In genomic region chr2:119823734-119824334, GRCh38 we compare ENCODE assay signal across 8 cellular contexts.
DNase-seq lines count a peak whose midpoint lies in the region; ATAC-seq and TF ChIP-seq lines count a peak whose summit lies in the region.

No MANE protein-coding gene starts in this region.

- H3K14ac ChIP-seq in mesenchymal stem cell (ENCODE audit: low read length in 2 of 2) = no peak overlapping the region

- no peak overlapping the region for H2BK120ac ChIP-seq in mesenchymal stem cell (ENCODE audit: low read depth, low read length)

- no peak overlapping the region for H2AFZ ChIP-seq in mesenchymal stem cell (ENCODE audit: low read depth, low read length)

- no peak overlapping the region for H4K91ac ChIP-seq in mesenchymal stem cell (ENCODE audit: low read length)

- no peak overlapping the region for H3K18ac ChIP-seq in mesenchymal stem cell (ENCODE audit: low read depth in 1 of 2, low read length in 2 of 2)

- H3K4me3 ChIP-seq in H7 (ENCODE audit: insufficient read depth, low read depth, low read length) (no peak overlapping the region), coronary artery (no peak overlapping the region), mesenchymal stem cell (ENCODE audit: insufficient read depth in 1 of 2, low read depth in 1 of 2, low read length in 2 of 2) (no peak overlapping the region)

- 53% methylated on average over 6 of the region's 7 CpGs for WGBS in mesenchymal stem cell

- no peak overlapping the region for H3K27ac ChIP-seq in coronary artery
- no peak overlapping the region for H3K27ac ChIP-seq in mesenchymal stem cell (ENCODE audit: low read length, poor library complexity, severe bottlenecking)

- TF ChIP-seq CTCF in Calu3 (IDR thresholded peaks at IDR 0.05; ENCODE audit: unreplicated experiment) = peak; percentile 67
- peak; percentile 56 for TF ChIP-seq CTCF in coronary artery (IDR thresholded peaks at IDR 0.05)

- no peaks in the 10 kb centered on the region for H3K36me3 Mint-ChIP-seq in Calu3 (ENCODE audit: insufficient read depth, unreplicated experiment)
- H3K36me3 Mint-ChIP-seq in activated T-helper 2 cell treated with anti-CD3 and anti-CD28 coated beads, Interferon-gamma antibody, Interleukin-2, Interleukin-4, amounts not matched to agents 10 μg/mL and 5 μg/mL and 100 μg/mL, durations not matched to agents 14 hours and 24 hours and 36 hours (ENCODE audit: low read depth) = peaks cover 6% of the 10 kb centered on the region

- no peak overlapping the region for H2BK5ac ChIP-seq in mesenchymal stem cell (ENCODE audit: low read depth, low read length, poor library complexity, severe bottlenecking)

- peak overlapping the region; percentile 7 for H3K9ac ChIP-seq in mesenchymal stem cell (ENCODE audit: low read length)

- intact Hi-C loops in Calu3 (cut with micrococcal nuclease; ENCODE audit: unreplicated experiment) = loop anchor here (1.0 kb wide), 1 partner anchor 71 kb away; no protein-coding TSS in a partner anchor
- intact Hi-C loops in activated T-helper 2 cell treated with anti-CD3 and anti-CD28 coated beads, Interferon-gamma antibody, Interleukin-2, Interleukin-4, amounts not matched to agents 10 μg/mL and 5 μg/mL and 100 μg/mL, durations not matched to agents 14 hours and 24 hours and 36 hours (cut with micrococcal nuclease) = no loop called here

- H2AK5ac ChIP-seq in mesenchymal stem cell (ENCODE audit: low read length, severe bottlenecking) = no peak overlapping the region

- H3K36me3 ChIP-seq in H7 (replicated peaks; ENCODE audit: control insufficient read depth, insufficient read depth, low read length) = no peaks in the 10 kb centered on the region
- H3K36me3 ChIP-seq in mesenchymal stem cell (ENCODE audit: control insufficient read depth in 1 of 2, insufficient read depth in 2 of 2, low read depth in 1 of 2, low read length in 2 of 2) = no peaks in the 10 kb centered on the region

- H3K4me3 Mint-ChIP-seq in Calu3 (ENCODE audit: low read depth, unreplicated experiment) = no peak overlapping the region
- no peak overlapping the region for H3K4me3 Mint-ChIP-seq in activated T-helper 2 cell treated with anti-CD3 and anti-CD28 coated beads, Interferon-gamma antibody, Interleukin-2, Interleukin-4, amounts not matched to agents 10 μg/mL and 5 μg/mL and 100 μg/mL, durations not matched to agents 14 hours and 24 hours and 36 hours (ENCODE audit: low read depth)

- ATAC-seq in HG03039 (IDR thresholded peaks at IDR 0.05; ENCODE audit: unreplicated experiment) = no peak

- peaks cover 11% of the 10 kb centered on the region for H3K79me1 ChIP-seq in mesenchymal stem cell (replicated peaks; ENCODE audit: low read length, poor library complexity, severe bottlenecking)

- H3K27me3 ChIP-seq in H7 (ENCODE audit: control insufficient read depth, insufficient read depth, low read length) (no peaks in the 10 kb centered on the region), mesenchymal stem cell (ENCODE audit: control insufficient read depth in 1 of 2, insufficient read depth in 1 of 2, low read length in 2 of 2) (no peaks in the 10 kb centered on the region)

- peaks cover 5% of the 10 kb centered on the region for H3K4me1 ChIP-seq in mesenchymal stem cell (ENCODE audit: control insufficient read depth, insufficient read depth, low read depth, low read length)

- H2BK12ac ChIP-seq in mesenchymal stem cell (ENCODE audit: low read length in 2 of 2) = no peak overlapping the region

- H3K27me3 Mint-ChIP-seq in Calu3 (ENCODE audit: unreplicated experiment) = no peaks in the 10 kb centered on the region
- H3K27me3 Mint-ChIP-seq in activated T-helper 2 cell treated with anti-CD3 and anti-CD28 coated beads, Interferon-gamma antibody, Interleukin-2, Interleukin-4, amounts not matched to agents 10 μg/mL and 5 μg/mL and 100 μg/mL, durations not matched to agents 14 hours and 24 hours and 36 hours (ENCODE audit: low read depth) = no peaks in the 10 kb centered on the region

- no peak overlapping the region for H2BK15ac ChIP-seq in mesenchymal stem cell (ENCODE audit: low read depth, poor library complexity, severe bottlenecking)

- CTCF ChIA-PET in Calu3 (lab: Charles Lee) = interaction anchor here (0.9 to 1.7 kb wide), 3 partner anchors 64 to 121 kb away, joined by 3 to 16 read pairs (median 15); partner anchors contain the start of gene PTPN4

- H3K9me3 Mint-ChIP-seq in Calu3 (ENCODE audit: low read depth, unreplicated experiment) = no peaks in the 10 kb centered on the region
- H3K9me3 Mint-ChIP-seq in activated T-helper 2 cell treated with anti-CD3 and anti-CD28 coated beads, Interferon-gamma antibody, Interleukin-2, Interleukin-4, amounts not matched to agents 10 μg/mL and 5 μg/mL and 100 μg/mL, durations not matched to agents 14 hours and 24 hours and 36 hours = no peaks in the 10 kb centered on the region

- no TSS peak for BruUV-seq in Calu3 (replicated peaks; lab: Mats Ljungman, UMichigan)

- H3K4me2 ChIP-seq in mesenchymal stem cell (ENCODE audit: low read length, poor library complexity, severe bottlenecking) = no peak overlapping the region

- no peak overlapping the region for H3K27ac Mint-ChIP-seq in Calu3 (ENCODE audit: unreplicated experiment)
- no peak overlapping the region for H3K27ac Mint-ChIP-seq in activated T-helper 2 cell treated with anti-CD3 and anti-CD28 coated beads, Interferon-gamma antibody, Interleukin-2, Interleukin-4, amounts not matched to agents 10 μg/mL and 5 μg/mL and 100 μg/mL, durations not matched to agents 14 hours and 24 hours and 36 hours

- H3K4ac ChIP-seq in mesenchymal stem cell (ENCODE audit: low read depth in 1 of 2, low read length in 2 of 2) = no peak overlapping the region

- H3K9me3 ChIP-seq in mesenchymal stem cell (ENCODE audit: control insufficient read depth, low read length) = no peaks in the 10 kb centered on the region

- no peak overlapping the region for H4K8ac ChIP-seq in mesenchymal stem cell (ENCODE audit: low read length)

- DNase-seq in Calu3 = peak; percentile 45
- peak; percentile 37 for DNase-seq in H7
- peak; percentile 8 for DNase-seq in SK-N-DZ (ENCODE audit: low spot score)
- no peak for DNase-seq in coronary artery (ENCODE audit: low spot score)
- peak; percentile 53 for DNase-seq in mesenchymal stem cell
- no peak for DNase-seq in activated T-helper 2 cell treated with anti-CD3 and anti-CD28 coated beads, Interferon-gamma antibody, Interleukin-2, Interleukin-4, amounts not matched to agents 10 μg/mL and 5 μg/mL and 100 μg/mL, durations not matched to agents 14 hours and 24 hours and 36 hours (ENCODE audit: low spot score)
- no peak for DNase-seq in GM19240 (ENCODE audit: insufficient read length, low spot score)

- no peak overlapping the region for H3K23ac ChIP-seq in mesenchymal stem cell (ENCODE audit: low read length in 2 of 2)

- peaks cover 28% of the 10 kb centered on the region for H3K4me1 Mint-ChIP-seq in Calu3 (ENCODE audit: low read depth, unreplicated experiment)
- H3K4me1 Mint-ChIP-seq in activated T-helper 2 cell treated with anti-CD3 and anti-CD28 coated beads, Interferon-gamma antibody, Interleukin-2, Interleukin-4, amounts not matched to agents 10 μg/mL and 5 μg/mL and 100 μg/mL, durations not matched to agents 14 hours and 24 hours and 36 hours (ENCODE audit: low read depth) = peaks cover 27% of the 10 kb centered on the region

Comparison
In these comparisons a context has a peak if more than half of its experiments do, and no peak if none do; other contexts are left out.
1. DNase-seq: peak in Calu3 (single experiment), H7 (single experiment), SK-N-DZ (single experiment) and mesenchymal stem cell (single experiment); none in coronary artery (single experiment), activated T-helper 2 cell treated with anti-CD3 and anti-CD28 coated beads, Interferon-gamma antibody, Interleukin-2, Interleukin-4, amounts not matched to agents 10 μg/mL and 5 μg/mL and 100 μg/mL, durations not matched to agents 14 hours and 24 hours and 36 hours (single experiment) and GM19240 (single experiment).